In genomic region chr13:101626925-101627555, GRCh38 we compare ENCODE assay signal across 8 cellular contexts.
DNase-seq lines count a peak whose midpoint lies in the region; ATAC-seq, FAIRE-seq and TF ChIP-seq lines count a peak whose summit lies in the region.

No MANE protein-coding gene starts in this region.

- H3K27me3 Mint-ChIP-seq in endodermal cell (ENCODE audit: insufficient read depth): no peaks in the 10 kb centered on the region

- peaks cover 9% of the 10 kb centered on the region for H3K4me1 Mint-ChIP-seq in endodermal cell

- H3K9me3 Mint-ChIP-seq in endodermal cell: no peaks in the 10 kb centered on the region

- no peaks in the 10 kb centered on the region for H3K36me3 Mint-ChIP-seq in endodermal cell (ENCODE audit: low read depth)

- TF ChIP-seq CTCF in PC-9 (conservative IDR thresholded peaks at IDR 0.05) (no peak), endodermal cell (conservative IDR thresholded peaks at IDR 0.05) (no peak)

- H3K27ac Mint-ChIP-seq in endodermal cell: no peak overlapping the region

- no peaks in the 10 kb centered on the region; the same call in 1 of the 2 replicates for H3K9me3 ChIP-seq in PC-9 (ENCODE audit: insufficient read depth, low read depth)
- no peaks in the 10 kb centered on the region for H3K9me3 ChIP-seq in endodermal cell (ENCODE audit: control insufficient read depth, low read length)

- peak; percentile 74 for FAIRE-seq in endometrium (lab: Jason Lieb, UNC)

- peak; percentile 91 for ATAC-seq in HG02798 (IDR thresholded peaks at IDR 0.05; ENCODE audit: poor library complexity, unreplicated experiment)

- H3K4me3 Mint-ChIP-seq in endodermal cell: no peak overlapping the region

- H3K27ac ChIP-seq in PC-9 (no peak overlapping the region), skin epidermis (peak overlapping the region in 12 of 21 experiments; percentile 1 to 76 (median 49)), endodermal cell (ENCODE audit: low read depth, low read length) (no peak overlapping the region)

- H3K4me1 ChIP-seq in PC-9 (replicated peaks; ENCODE audit: insufficient read depth) (peaks cover 50% of the 10 kb centered on the region), endodermal cell (ENCODE audit: control insufficient read depth, insufficient read depth, low read length) (no peaks in the 10 kb centered on the region)

- H4K20me1 ChIP-seq in PC-9 (ENCODE audit: insufficient read depth): 0 out of 2 replicates have a peak, but pooled peaks cover 3% of the 10 kb centered on the region

- intact Hi-C loops in PC-9 (cut with micrococcal nuclease; ENCODE audit: unreplicated experiment): loop anchor here (5.0 kb wide), 1 partner anchor 125 kb away; no protein-coding TSS in a partner anchor

- POLR2A ChIA-PET in PC-9 (lab: Charles Lee; ENCODE audit: unreplicated experiment): no interaction called here

- no peak overlapping the region for H3K4me3 ChIP-seq in PC-9
- peak overlapping the region in 3 of 7 experiments; percentile 7 to 19 (median 13) for H3K4me3 ChIP-seq in skin epidermis
- no peak overlapping the region for H3K4me3 ChIP-seq in endodermal cell (ENCODE audit: low read length)

- no peaks in the 10 kb centered on the region for H3K79me2 ChIP-seq in PC-9 (ENCODE audit: low read depth)

- H3K36me3 ChIP-seq in PC-9 (ENCODE audit: low read depth) (no peaks in the 10 kb centered on the region; the same call in 1 of the 2 replicates), endodermal cell (ENCODE audit: control insufficient read depth, insufficient read depth, low read length) (no peaks in the 10 kb centered on the region)

- DNase-seq in activated effector memory CD4-positive, alpha-beta T cell treated with anti-CD3 and anti-CD28 coated beads, Interleukin-2, amount 50 U/mL, for 16 hours: peak; percentile 70
- DNase-seq in activated effector memory CD4-positive, alpha-beta T cell treated with Interleukin-2 at 50 U/mL for 16 hours: no peak
- DNase-seq in PC-9 (no peak), GF-D8 (lab: John Stamatoyannopoulos, UW) (no peak), endodermal cell (no peak)

- 94 to 100% methylated on average over 2 to 3 of the region's 4 CpGs for WGBS in endodermal cell (ENCODE audit: insufficient coverage in 1 of 2, insufficient read length in 1 of 2), 2 experiments

- no TSS peak for BruUV-seq in PC-9 (replicated peaks; lab: Mats Ljungman, UMichigan)

- no peak overlapping the region for H2AFZ ChIP-seq in PC-9

- no peak overlapping the region for H3K9ac ChIP-seq in endodermal cell (ENCODE audit: extremely low read depth, low read length, poor library complexity, severe bottlenecking)

- H3K9me2 ChIP-seq in PC-9 (ENCODE audit: insufficient read depth): no peaks in the 10 kb centered on the region

- H3K27me3 ChIP-seq in PC-9 (ENCODE audit: insufficient read depth, low read depth) (no peaks in the 10 kb centered on the region), endodermal cell (ENCODE audit: control insufficient read depth, insufficient read depth, low read length, poor library complexity, severe bottlenecking) (no peaks in the 10 kb centered on the region)

- H3F3A ChIP-seq in PC-9 (ENCODE audit: insufficient read depth, low read depth): peaks cover 29% of the 10 kb centered on the region

- H3K4me2 ChIP-seq in PC-9: peak overlapping the region; percentile 20

- CTCF ChIA-PET in PC-9 (lab: Charles Lee): no interaction called here

Comparison
In these comparisons a context has a peak if more than half of its experiments do, and no peak if none do; other contexts are left out.
1. H3K27ac ChIP-seq: peak in skin epidermis (12 of 21); none in PC-9 (single experiment) and endodermal cell (single experiment).